ENCODE assay signal across 1 cellular context in the genomic region with DNA sequence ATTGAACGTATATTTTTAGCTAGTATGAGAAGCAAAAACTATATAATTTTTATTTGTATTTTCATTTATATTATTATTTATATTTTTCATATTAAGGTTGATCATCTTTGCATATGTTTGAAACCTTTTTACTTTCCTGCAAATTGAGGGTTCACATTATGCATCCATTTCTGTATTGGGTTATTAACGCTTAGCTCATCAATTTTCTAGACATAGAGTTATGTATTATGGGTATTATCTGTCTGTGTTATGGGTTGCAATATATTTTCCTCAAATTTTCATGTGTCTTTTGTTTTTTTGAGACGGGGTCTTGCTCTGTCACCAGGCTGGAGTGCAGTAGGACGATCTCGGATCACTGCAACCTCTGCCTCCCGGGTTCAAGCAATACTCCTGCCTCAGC.
TF ChIP-seq lines count a peak whose summit lies in the region.

No MANE protein-coding gene starts in this region.

TF ChIP-seq in HepG2, 621 proteins besides CTCF, POLR2A, EP300 and RAD21 (continued from another document):
- TF ChIP-seq RBM39 (IDR thresholded peaks at IDR 0.05; ENCODE audit: low read depth, low read length, poor library complexity, severe bottlenecking) (no peak), YY1 (IDR thresholded peaks at IDR 0.05; ENCODE audit: insufficient read depth, insufficient replicate concordance, low read depth, low read length) (no peak), MAFF (IDR thresholded peaks at IDR 0.05; ENCODE audit: low read depth, low read length) (peak; percentile 81), NKX3-1 (CRISPR knock-in tag; IDR thresholded peaks at IDR 0.05) (no peak), DR1 (CRISPR knock-in tag; IDR thresholded peaks at IDR 0.05) (no peak), ZEB1 (IDR thresholded peaks at IDR 0.05; ENCODE audit: insufficient replicate concordance, low read depth) (no peak), TMF1 (CRISPR knock-in tag; IDR thresholded peaks at IDR 0.05; ENCODE audit: low read depth) (no peak)
